ENCODE assay signal across 8 cellular contexts in genomic region chr11:72239849-72240460, GRCh38. TPM values are rescaled to one million over a fixed set of nuclear protein-coding genes. Genes with fewer than 3 reads are reported as not detected.
DNase-seq lines count a peak whose midpoint lies in the region; ATAC-seq and TF ChIP-seq lines count a peak whose summit lies in the region.

No MANE protein-coding gene starts in this region.

- peak; percentile 9 for TF ChIP-seq CTCF in chondrocyte (IDR thresholded peaks at IDR 0.05)

- H3K4me3 ChIP-seq in ACC112 (ENCODE audit: low read depth, low read length) = peak overlapping the region; percentile 75
- H3K4me3 ChIP-seq in urinary bladder (ENCODE audit: low read depth, low read length) = peak overlapping the region; percentile 34

- no peak overlapping the region for H3K27ac ChIP-seq in ACC112 (ENCODE audit: low read depth, low read length)
- H3K27ac ChIP-seq in urinary bladder (ENCODE audit: low read depth) = no peak overlapping the region

- peaks cover 22% of the 10 kb centered on the region for H3K4me1 Mint-ChIP-seq in chondrocyte (ENCODE audit: low read depth)
- peaks cover 27% of the 10 kb centered on the region for H3K4me1 Mint-ChIP-seq in memory B cell

- ATAC-seq in GM18505 (IDR thresholded peaks at IDR 0.05; ENCODE audit: unreplicated experiment) (no peak), memory B cell (ENCODE audit: low read depth) (peak; percentile 13), HG02571 (IDR thresholded peaks at IDR 0.05; ENCODE audit: unreplicated experiment) (no peak)

- H3K4me3 Mint-ChIP-seq in chondrocyte (ENCODE audit: unreplicated experiment) (peak overlapping the region; percentile 66), memory B cell (peak overlapping the region; percentile 78)

- 1% methylated on average over 69 of the region's 69 CpGs for WGBS in urinary bladder

- no peaks in the 10 kb centered on the region for H3K79me2 ChIP-seq in ACC112 (ENCODE audit: control insufficient read depth, insufficient read depth, low read length, unreplicated experiment)

- DNase-seq in chondrocyte (ENCODE audit: low spot score) (peak; percentile 81), memory B cell (ENCODE audit: low spot score in 2 of 2) (no peak), COLO829 (ENCODE audit: low spot score) (no peak), NCI-H226 (no peak)

- peak overlapping the region; percentile 75 for H2AFZ ChIP-seq in ACC112 (ENCODE audit: low read length, unreplicated experiment)

- H3K4me1 ChIP-seq in ACC112 (ENCODE audit: control insufficient read depth, insufficient read depth, low read length, unreplicated experiment) (peaks cover 4% of the 10 kb centered on the region), urinary bladder (ENCODE audit: insufficient read depth) (peaks cover 2% of the 10 kb centered on the region)

- H3K27ac Mint-ChIP-seq in chondrocyte (ENCODE audit: unreplicated experiment) = no peak overlapping the region
- H3K27ac Mint-ChIP-seq in memory B cell = no peak overlapping the region

- no peaks in the 10 kb centered on the region for H3K9me3 Mint-ChIP-seq in chondrocyte (ENCODE audit: low read depth)
- H3K9me3 Mint-ChIP-seq in memory B cell = peaks cover 2% of the 10 kb centered on the region

- H3K27me3 Mint-ChIP-seq in chondrocyte (ENCODE audit: low read depth) (peaks cover 26% of the 10 kb centered on the region), memory B cell (peaks cover 33% of the 10 kb centered on the region)

- peaks cover 36% of the 10 kb centered on the region for H3K27me3 ChIP-seq in ACC112 (ENCODE audit: insufficient read depth, low read length)

- H3K36me3 ChIP-seq in ACC112 (ENCODE audit: insufficient read depth, low read length) (peaks cover 4% of the 10 kb centered on the region; the same call in 1 of the 2 replicates), urinary bladder (ENCODE audit: insufficient read depth) (peaks cover 2% of the 10 kb centered on the region)

- peak; percentile 32 for TF ChIP-seq POLR2A in GM18505 (IDR thresholded peaks at IDR 0.05; ENCODE audit: borderline replicate concordance, extremely low read depth, insufficient read depth, insufficient read length)

- H3K36me3 Mint-ChIP-seq in chondrocyte (ENCODE audit: low read depth) (peaks cover 16% of the 10 kb centered on the region), memory B cell (peaks cover 8% of the 10 kb centered on the region)

RNA-seq across cellular contexts. Expression of gene PHOX2A, which starts 4.0 kb away (rescaled TPM):
- total RNA-seq in chondrocyte (not detected in 3 replicates), urinary bladder (0.90 TPM)
- 1.1 TPM for polyA plus RNA-seq in urinary bladder

RNA-seq across cellular contexts. Expression of gene INPPL1, which starts 15.4 kb away (rescaled TPM):
- total RNA-seq in chondrocyte = 214 to 226 TPM (median 224 TPM) in 3 replicates
- total RNA-seq in urinary bladder = 40.2 TPM
- polyA plus RNA-seq in urinary bladder = 86.0 TPM

RNA-seq across cellular contexts. Expression of gene FOLR2, which starts 23.4 kb away (rescaled TPM):
- not detected in 3 replicates for total RNA-seq in chondrocyte
- total RNA-seq in urinary bladder = 19.6 TPM
- 31.9 TPM for polyA plus RNA-seq in urinary bladder

RNA-seq across cellular contexts. Expression of gene FOLR1, which starts 48.0 kb away (rescaled TPM):
- total RNA-seq in chondrocyte = 0.20 TPM in 1 of 3 replicates, not detected in the others
- 1.1 TPM for total RNA-seq in urinary bladder
- 0.18 TPM for polyA plus RNA-seq in urinary bladder

Comparison
In these comparisons a context has a peak if more than half of its experiments do, and no peak if none do; other contexts are left out.
1. RNA of gene FOLR2, which starts 23.4 kb away (total RNA-seq): 19.6 TPM in urinary bladder (single experiment); not detected in chondrocyte; every median in the first group is over 10 times any median in the second.